In genomic region chr4:77003400-77003799, GRCh38 we compare ENCODE assay signal across 23 cellular contexts. TPM values are rescaled to one million over a fixed set of nuclear protein-coding genes. Genes with fewer than 3 reads are reported as not detected.
DNase-seq lines count a peak whose midpoint lies in the region; ATAC-seq and TF ChIP-seq lines count a peak whose summit lies in the region.
"Had no signal": no experiment of that assay in that cellular context is flagged by ENCODE, and none has a peak within 500 bp of the region (broad histone marks: within the 10 kb centered on the region; RNA-seq: fewer than 3 reads in every experiment).

No MANE protein-coding gene starts in this region.

- no peak for DNase-seq in activated CD4-positive, CD25-positive, alpha-beta regulatory T cell treated with anti-CD3 and anti-CD28 coated beads, Interleukin-2, amount 50 U/mL, for 72 hours
- DNase-seq in HCEC 1CT (peak; percentile 69), endothelial cell (ENCODE audit: low spot score) (no peak), trophoblast cell (no peak), caudate nucleus (lab: John Stamatoyannopoulos, UW) (no peak), right atrium auricular region (ENCODE audit: low spot score) (no peak)
- DNase-seq in effector CD8-positive, alpha-beta T cell (lab: John Stamatoyannopoulos, UW): no peak
- DNase-seq: 8988T; activated CD4-positive, alpha-beta T cell treated with anti-CD3 and anti-CD28 coated beads for 48 hours; activated effector memory CD4-positive, alpha-beta T cell treated with Interleukin-2 at 50 U/mL for 16 hours; CD4-positive, CD25-positive, alpha-beta regulatory T cell; effector CD4-positive, alpha-beta T cell; foreskin melanocyte; mammary epithelial cell; MV-4-11; NCI-H146; NCI-H2107; NCI-H446 treated with DMSO at 0.1 percent for 48 hours; posterior cingulate gyrus; stimulated activated naive CD4-positive, alpha-beta T cell treated with Interleukin-2 at 50 U/mL for 16 hours had no signal

- H3K36me3 Mint-ChIP-seq in endothelial cell (ENCODE audit: low read depth, unreplicated experiment): peaks cover 54% of the 10 kb centered on the region

- H3K9me3 Mint-ChIP-seq in endothelial cell (ENCODE audit: unreplicated experiment): no peaks in the 10 kb centered on the region
- H3K9me3 Mint-ChIP-seq: CD4-positive, CD25-positive, alpha-beta regulatory T cell; neural crest cell had no signal

- H2BK12ac ChIP-seq in trophoblast cell (ENCODE audit: low read length): no peak overlapping the region

- H3K36me3 ChIP-seq in trophoblast cell (ENCODE audit: control insufficient read depth in 1 of 2, insufficient read depth in 2 of 2, low read length in 2 of 2) (peaks cover 2 to 12% of the 10 kb centered on the region in 2 experiments), right atrium auricular region (peaks cover 8% of the 10 kb centered on the region)

- H3K23ac ChIP-seq in trophoblast cell (ENCODE audit: low read length): no peak overlapping the region

- H3K9me3 ChIP-seq in trophoblast cell (ENCODE audit: insufficient read depth, low read depth, low read length): no peaks in the 10 kb centered on the region
- no peaks in the 10 kb centered on the region for H3K9me3 ChIP-seq in right atrium auricular region

- TF ChIP-seq CTCF in endothelial cell (IDR thresholded peaks at IDR 0.05; ENCODE audit: unreplicated experiment) (no peak), right atrium auricular region (IDR thresholded peaks at IDR 0.05) (no peak)

- no peaks in the 10 kb centered on the region for H3K27me3 Mint-ChIP-seq in endothelial cell (ENCODE audit: unreplicated experiment)
- H3K27me3 Mint-ChIP-seq: CD4-positive, CD25-positive, alpha-beta regulatory T cell had no signal

- H2AK5ac ChIP-seq in trophoblast cell (ENCODE audit: low read length): no peak overlapping the region

- no peak overlapping the region for H3K9ac ChIP-seq in trophoblast cell (ENCODE audit: low read length)

- H4K91ac ChIP-seq in trophoblast cell (ENCODE audit: low read depth, low read length): no peak overlapping the region

- H3K27me3 ChIP-seq in trophoblast cell (ENCODE audit: insufficient read depth, low read length) (no peaks in the 10 kb centered on the region), right atrium auricular region (no peaks in the 10 kb centered on the region)

- no peak overlapping the region for H4K12ac ChIP-seq in trophoblast cell (ENCODE audit: low read depth, low read length)

- H2BK120ac ChIP-seq in trophoblast cell (ENCODE audit: insufficient read depth, low read length, poor library complexity): no peak overlapping the region

- H3K18ac ChIP-seq in trophoblast cell (ENCODE audit: low read length): no peak overlapping the region

- peaks cover 8% of the 10 kb centered on the region for H3K79me1 ChIP-seq in trophoblast cell (ENCODE audit: low read length)

- H3K4me1 ChIP-seq in trophoblast cell (ENCODE audit: control insufficient read depth in 1 of 2, insufficient read depth in 2 of 2, low read length in 2 of 2) (peaks cover 10 to 16% of the 10 kb centered on the region in 2 experiments), right atrium auricular region (peaks cover 0 to 41% of the 10 kb centered on the region in 2 donors)

- H3K27ac Mint-ChIP-seq in endothelial cell (ENCODE audit: unreplicated experiment): peak overlapping the region; percentile 97

- H3K79me2 ChIP-seq in trophoblast cell (ENCODE audit: control insufficient read depth, insufficient read depth, low read length, poor library complexity): no peaks in the 10 kb centered on the region

- no peak overlapping the region for H4K8ac ChIP-seq in trophoblast cell (ENCODE audit: low read depth, low read length)

- H2BK5ac ChIP-seq in trophoblast cell (ENCODE audit: low read depth, low read length, poor library complexity): no peak overlapping the region

- H3K4me1 Mint-ChIP-seq in endothelial cell (ENCODE audit: unreplicated experiment): peaks cover 90% of the 10 kb centered on the region

- H2AFZ ChIP-seq in trophoblast cell (ENCODE audit: insufficient read depth, low read length, poor library complexity): no peak overlapping the region

- H3K14ac ChIP-seq in trophoblast cell (ENCODE audit: low read length): no peak overlapping the region

- no peak overlapping the region for H3K4me3 ChIP-seq in trophoblast cell (ENCODE audit: low read depth, low read length)
- no peak overlapping the region for H3K4me3 ChIP-seq in right atrium auricular region

- peak; percentile 40 to 55 for ATAC-seq in activated CD4-positive, CD25-positive, alpha-beta regulatory T cell treated with anti-CD3 and anti-CD28 coated beads, Interleukin-2, amount 50 U/mL, for 24 hours
- ATAC-seq: esophagus mucosa had no signal

- H3K4me2 ChIP-seq in trophoblast cell (ENCODE audit: low read length): no peak overlapping the region

- H3K27ac ChIP-seq in trophoblast cell (ENCODE audit: low read depth, low read length): peak overlapping the region; percentile 73
- no peak overlapping the region for H3K27ac ChIP-seq in caudate nucleus (ENCODE audit: low read depth, low read length)
- H3K27ac ChIP-seq in right atrium auricular region: no peak overlapping the region

- no peak overlapping the region for H3K4ac ChIP-seq in trophoblast cell (ENCODE audit: low read depth, low read length)

- peak overlapping the region; percentile 18 for H3K4me3 Mint-ChIP-seq in endothelial cell (ENCODE audit: unreplicated experiment)
- H3K4me3 Mint-ChIP-seq: CD4-positive, CD25-positive, alpha-beta regulatory T cell; neural crest cell had no signal

RNA-seq across cellular contexts. Expression of gene SEPTIN11, which starts 53.8 kb away (rescaled TPM):
- total RNA-seq in endothelial cell (ENCODE audit: unreplicated experiment) (331 TPM), right atrium auricular region (10 to 100 TPM; 34.9 to 59.0 TPM)
- 151 and 154 TPM in 2 replicates for polyA plus RNA-seq in trophoblast cell (2013)
